19 cellular contexts compared by ENCODE assay signal in genomic region chr7:152847491-152847890, GRCh38.
"Had no signal": no experiment of that assay in that cellular context is flagged by ENCODE, and none has a peak within 500 bp of the region (broad histone marks: within the 10 kb centered on the region; RNA-seq: fewer than 3 reads in every experiment).

No MANE protein-coding gene starts in this region.

- H3K9me3 Mint-ChIP-seq: activated CD4-positive, alpha-beta memory T cell treated with anti-CD3 and anti-CD28 coated beads, Interleukin-2, amount 10 ng/mL, durations not matched to agents 7 days and 5 days; activated T-cell treated with anti-CD3 and anti-CD28 coated beads, Interleukin-2, amount 50 U/mL, for 24 hours; activated T-helper 2 cell treated with anti-CD3 and anti-CD28 coated beads, Interferon-gamma antibody, Interleukin-2, Interleukin-4, amounts not matched to agents 10 μg/mL and 5 μg/mL and 100 μg/mL, durations not matched to agents 14 hours and 24 hours and 36 hours; stimulated activated naive CD8-positive, alpha-beta T cell treated with anti-CD3 and anti-CD28 coated beads, Interleukin-15, amount 100 ng/mL, for 72 hours; T-cell had no signal

- H3K9ac ChIP-seq: parathyroid adenoma had no signal

- H3K4me1 ChIP-seq: ascending aorta, left ventricle myocardium inferior had no signal

- ATAC-seq: sciatic nerve; stimulated activated naive CD8-positive, alpha-beta T cell treated with anti-CD3 and anti-CD28 coated beads, Interleukin-15, amount 100 ng/mL, for 72 hours; T-cell had no signal

- H3K27ac ChIP-seq: ascending aorta, cardiac muscle cell, left ventricle myocardium inferior, parathyroid adenoma had no signal

- H3K4me1 Mint-ChIP-seq: activated CD4-positive, alpha-beta memory T cell treated with anti-CD3 and anti-CD28 coated beads, Interleukin-2, amount 10 ng/mL, durations not matched to agents 7 days and 5 days; stimulated activated naive CD8-positive, alpha-beta T cell treated with anti-CD3 and anti-CD28 coated beads, Interleukin-15, amount 100 ng/mL, for 72 hours; T-cell had no signal

- H2AFZ ChIP-seq: parathyroid adenoma had no signal

- H3K27me3 ChIP-seq: ascending aorta, cardiac muscle cell had no signal

- DNase-seq: activated CD4-positive, alpha-beta memory T cell treated with anti-CD3 and anti-CD28 coated beads, Interleukin-2, amount 10 ng/mL, durations not matched to agents 7 days and 5 days; activated CD4-positive, alpha-beta T cell treated with anti-CD3 and anti-CD28 coated beads for 48 hours; activated CD4-positive, CD25-positive, alpha-beta regulatory T cell; activated naive CD4-positive, alpha-beta T cell treated with Interleukin-2 at 50 U/mL for 16 hours; activated T-cell treated with anti-CD3 and anti-CD28 coated beads, Interleukin-2, amount 50 U/mL, for 24 hours; erythroblast; left ventricle myocardium inferior; mammary epithelial cell; stimulated activated CD4-positive, alpha-beta T cell treated with anti-CD3 and anti-CD28 coated beads, Interleukin-4, amount 100 ng/mL, for 1 hour; stimulated activated naive CD8-positive, alpha-beta T cell treated with anti-CD3 and anti-CD28 coated beads, Interleukin-15, amount 100 ng/mL, for 72 hours; T-cell; T-helper 9 cell; trophoblast cell had no signal

- H3K27me3 Mint-ChIP-seq: activated CD4-positive, alpha-beta memory T cell treated with anti-CD3 and anti-CD28 coated beads, Interleukin-2, amount 10 ng/mL, durations not matched to agents 7 days and 5 days; activated T-cell treated with anti-CD3 and anti-CD28 coated beads, Interleukin-2, amount 50 U/mL, for 24 hours; stimulated activated naive CD8-positive, alpha-beta T cell treated with anti-CD3 and anti-CD28 coated beads, Interleukin-15, amount 100 ng/mL, for 72 hours; T-cell had no signal

- H3K36me3 ChIP-seq: ascending aorta, cardiac muscle cell had no signal

- H3K4me2 ChIP-seq: smooth muscle cell had no signal

- H3K9me3 ChIP-seq: ascending aorta, left ventricle myocardium inferior had no signal

- H3K4me3 Mint-ChIP-seq: activated CD4-positive, alpha-beta memory T cell treated with anti-CD3 and anti-CD28 coated beads, Interleukin-2, amount 10 ng/mL, durations not matched to agents 7 days and 5 days; activated T-cell treated with anti-CD3 and anti-CD28 coated beads, Interleukin-2, amount 50 U/mL, for 24 hours; stimulated activated naive CD8-positive, alpha-beta T cell treated with anti-CD3 and anti-CD28 coated beads, Interleukin-15, amount 100 ng/mL, for 72 hours; T-cell had no signal

- H3K27ac Mint-ChIP-seq: activated CD4-positive, alpha-beta memory T cell treated with anti-CD3 and anti-CD28 coated beads, Interleukin-2, amount 10 ng/mL, durations not matched to agents 7 days and 5 days; activated T-cell treated with anti-CD3 and anti-CD28 coated beads, Interleukin-2, amount 50 U/mL, for 24 hours; activated T-helper 2 cell treated with anti-CD3 and anti-CD28 coated beads, Interferon-gamma antibody, Interleukin-2, Interleukin-4, amounts not matched to agents 10 μg/mL and 5 μg/mL and 100 μg/mL, durations not matched to agents 14 hours and 24 hours and 36 hours; T-cell had no signal

- H3K4me3 ChIP-seq: ascending aorta, cardiac muscle cell, left ventricle myocardium inferior, smooth muscle cell had no signal
